In the genomic region with DNA sequence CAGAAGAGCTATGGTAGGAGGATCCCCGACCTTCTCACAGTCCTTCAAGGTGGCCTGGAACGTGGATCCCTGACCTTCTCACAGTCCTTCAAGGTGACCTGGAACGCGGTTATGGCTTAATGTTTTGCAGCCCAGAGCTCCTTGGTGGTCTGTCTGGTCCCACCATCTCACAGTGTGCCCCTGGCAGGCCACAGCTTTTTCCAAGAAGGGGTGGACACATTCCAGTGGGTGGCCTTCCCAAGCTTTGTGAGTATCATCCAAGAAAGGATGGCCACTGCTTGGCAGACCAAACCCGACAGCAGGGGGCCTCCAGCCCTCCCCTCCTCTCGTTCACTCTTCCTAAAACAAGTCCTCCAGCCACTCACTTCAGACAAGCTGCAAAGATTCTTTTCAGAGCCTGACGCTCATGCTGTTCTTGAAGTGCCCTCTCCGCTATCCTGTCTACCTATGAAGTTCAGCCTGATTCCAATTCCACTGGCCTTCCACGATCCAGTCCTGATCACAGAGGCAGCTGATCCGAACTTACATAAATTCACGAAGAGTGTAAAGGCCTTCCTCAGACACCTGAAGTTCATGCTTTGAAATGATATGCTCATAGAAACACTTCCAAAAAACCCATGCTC, we compare ENCODE assay signal across 19 cellular contexts. TPM values are rescaled to one million over a fixed set of nuclear protein-coding genes. Genes with fewer than 3 reads are reported as not detected.
DNase-seq lines count a peak whose midpoint lies in the region; ATAC-seq and TF ChIP-seq lines count a peak whose summit lies in the region.
"Had no signal": no experiment of that assay in that cellular context is flagged by ENCODE, and none has a peak within 500 bp of the region (broad histone marks: within the 10 kb centered on the region; RNA-seq: fewer than 3 reads in every experiment).

No MANE protein-coding gene starts in this region.

- no peaks in the 10 kb centered on the region for H3K9me3 Mint-ChIP-seq in activated CD4-positive, alpha-beta T cell treated with anti-CD3 and anti-CD28 coated beads, Interleukin-2, amount 10 ng/mL, durations not matched to agents 24 days and 14 days
- no peaks in the 10 kb centered on the region for H3K9me3 Mint-ChIP-seq in activated CD4-positive, alpha-beta T cell treated with anti-CD3 and anti-CD28 coated beads, Interleukin-2, amount 10 ng/mL, durations not matched to agents 7 days and 5 days
- no peaks in the 10 kb centered on the region for H3K9me3 Mint-ChIP-seq in CD4-positive, alpha-beta T cell
- no peaks in the 10 kb centered on the region for H3K9me3 Mint-ChIP-seq in type B pancreatic cell
- H3K9me3 Mint-ChIP-seq: CD8-positive, alpha-beta memory T cell; GM23338 had no signal

- H3K9me3 ChIP-seq in CD4-positive, alpha-beta T cell (ENCODE audit: control insufficient read depth, low read length), result no peaks in the 10 kb centered on the region
- H3K9me3 ChIP-seq: BLaER1 had no signal

- no peak overlapping the region for H3K27ac ChIP-seq in CD4-positive, alpha-beta T cell (ENCODE audit: low read depth, low read length)
- H3K27ac ChIP-seq: 22Rv1, BLaER1, C4-2B had no signal

- H3K4me3 Mint-ChIP-seq in activated CD4-positive, alpha-beta T cell treated with anti-CD3 and anti-CD28 coated beads, Interleukin-2, amount 10 ng/mL, durations not matched to agents 24 days and 14 days, result no peak overlapping the region
- H3K4me3 Mint-ChIP-seq in activated CD4-positive, alpha-beta T cell treated with anti-CD3 and anti-CD28 coated beads, Interleukin-2, amount 10 ng/mL, durations not matched to agents 7 days and 5 days, result no peak overlapping the region
- peak overlapping the region; percentile 1 for H3K4me3 Mint-ChIP-seq in CD4-positive, alpha-beta T cell
- H3K4me3 Mint-ChIP-seq in type B pancreatic cell, result peak overlapping the region; percentile 17
- H3K4me3 Mint-ChIP-seq: B cell, GM23338, H9 had no signal

- peaks cover 2% of the 10 kb centered on the region for H3K36me3 Mint-ChIP-seq in activated CD4-positive, alpha-beta T cell treated with anti-CD3 and anti-CD28 coated beads, Interleukin-2, amount 10 ng/mL, durations not matched to agents 24 days and 14 days (ENCODE audit: low read depth)
- no peaks in the 10 kb centered on the region for H3K36me3 Mint-ChIP-seq in activated CD4-positive, alpha-beta T cell treated with anti-CD3 and anti-CD28 coated beads, Interleukin-2, amount 10 ng/mL, durations not matched to agents 7 days and 5 days (ENCODE audit: low read depth)
- no peaks in the 10 kb centered on the region for H3K36me3 Mint-ChIP-seq in CD4-positive, alpha-beta T cell (ENCODE audit: low read depth)
- no peaks in the 10 kb centered on the region for H3K36me3 Mint-ChIP-seq in type B pancreatic cell
- H3K36me3 Mint-ChIP-seq: CD8-positive, alpha-beta memory T cell had no signal

- DNase-seq in activated CD4-positive, alpha-beta T cell treated with anti-CD3 and anti-CD28 coated beads, Interleukin-2, amount 10 ng/mL, durations not matched to agents 24 days and 14 days, result peak; percentile 56
- DNase-seq in activated CD4-positive, alpha-beta T cell treated with anti-CD3 and anti-CD28 coated beads, Interleukin-2, amount 10 ng/mL, durations not matched to agents 7 days and 5 days, result no peak
- no peak for DNase-seq in CD4-positive, alpha-beta T cell
- DNase-seq in RPMI8226 (peak; percentile 33), type B pancreatic cell (ENCODE audit: extremely low spot score, unreplicated experiment) (no peak)
- DNase-seq: CD4-positive, CD25-positive, alpha-beta regulatory T cell; CD8-positive, alpha-beta memory T cell; DMS 273 treated with DMSO at 0.1 percent for 48 hours; DMS79; GF-D8; H9 had no signal

- CTCF ChIA-PET in activated CD4-positive, alpha-beta T cell treated with anti-CD3 and anti-CD28 coated beads, Interleukin-2, amount 10 ng/mL, durations not matched to agents 7 days and 5 days (lab: Charles Lee), result interaction anchor here (1.1 to 10.1 kb wide), 4 partner anchors 10 to 671 kb away, joined by 3 to 117 read pairs (median 6); no protein-coding TSS in a partner anchor
- CTCF ChIA-PET in CD4-positive, alpha-beta T cell (lab: Charles Lee), result interaction anchor here (2.6 to 6.9 kb wide), 2 partner anchors 13 to 408 kb away, joined by 24 to 99 read pairs; no protein-coding TSS in a partner anchor

- peaks cover 27% of the 10 kb centered on the region for H3K27me3 Mint-ChIP-seq in activated CD4-positive, alpha-beta T cell treated with anti-CD3 and anti-CD28 coated beads, Interleukin-2, amount 10 ng/mL, durations not matched to agents 24 days and 14 days
- peaks cover 11% of the 10 kb centered on the region for H3K27me3 Mint-ChIP-seq in activated CD4-positive, alpha-beta T cell treated with anti-CD3 and anti-CD28 coated beads, Interleukin-2, amount 10 ng/mL, durations not matched to agents 7 days and 5 days
- H3K27me3 Mint-ChIP-seq in CD4-positive, alpha-beta T cell, result no peaks in the 10 kb centered on the region
- H3K27me3 Mint-ChIP-seq in type B pancreatic cell, result peaks cover 33% of the 10 kb centered on the region

- no peak for TF ChIP-seq CTCF in CD4-positive, alpha-beta T cell (IDR thresholded peaks at IDR 0.05)
- TF ChIP-seq CTCF in type B pancreatic cell (conservative IDR thresholded peaks at IDR 0.05), result no peak

- no peaks in the 10 kb centered on the region for H3K27me3 ChIP-seq in CD4-positive, alpha-beta T cell (ENCODE audit: control insufficient read depth, insufficient read depth, low read length)

- POLR2A ChIA-PET in activated CD4-positive, alpha-beta T cell treated with anti-CD3 and anti-CD28 coated beads, Interleukin-2, amount 10 ng/mL, durations not matched to agents 7 days and 5 days (lab: Charles Lee), result no interaction called here
- POLR2A ChIA-PET in CD4-positive, alpha-beta T cell (lab: Charles Lee), result interaction anchor here (4.6 kb wide), 1 partner anchor 408 kb away, joined by 36 read pairs; no protein-coding TSS in a partner anchor

- no peak overlapping the region for H3K27ac Mint-ChIP-seq in activated CD4-positive, alpha-beta T cell treated with anti-CD3 and anti-CD28 coated beads, Interleukin-2, amount 10 ng/mL, durations not matched to agents 24 days and 14 days
- no peak overlapping the region for H3K27ac Mint-ChIP-seq in activated CD4-positive, alpha-beta T cell treated with anti-CD3 and anti-CD28 coated beads, Interleukin-2, amount 10 ng/mL, durations not matched to agents 7 days and 5 days
- no peak overlapping the region for H3K27ac Mint-ChIP-seq in CD4-positive, alpha-beta T cell
- no peak overlapping the region for H3K27ac Mint-ChIP-seq in type B pancreatic cell
- H3K27ac Mint-ChIP-seq: B cell, GM23338 had no signal

- no peak for TF ChIP-seq POLR2A in GM18505 (IDR thresholded peaks at IDR 0.05; ENCODE audit: borderline replicate concordance, extremely low read depth, insufficient read depth, insufficient read length)

- H3K4me1 Mint-ChIP-seq in activated CD4-positive, alpha-beta T cell treated with anti-CD3 and anti-CD28 coated beads, Interleukin-2, amount 10 ng/mL, durations not matched to agents 24 days and 14 days, result peaks cover 36% of the 10 kb centered on the region
- H3K4me1 Mint-ChIP-seq in activated CD4-positive, alpha-beta T cell treated with anti-CD3 and anti-CD28 coated beads, Interleukin-2, amount 10 ng/mL, durations not matched to agents 7 days and 5 days, result peaks cover 52% of the 10 kb centered on the region
- peaks cover 54% of the 10 kb centered on the region for H3K4me1 Mint-ChIP-seq in CD4-positive, alpha-beta T cell (ENCODE audit: low read depth)
- peaks cover 22% of the 10 kb centered on the region for H3K4me1 Mint-ChIP-seq in type B pancreatic cell (ENCODE audit: unreplicated experiment)

- no peak for ATAC-seq in CD4-positive, alpha-beta T cell (ENCODE audit: poor library complexity)
- ATAC-seq in GM21360 (IDR thresholded peaks at IDR 0.05; ENCODE audit: unreplicated experiment) (no peak), GM18505 (IDR thresholded peaks at IDR 0.05; ENCODE audit: unreplicated experiment) (no peak)
- ATAC-seq: GM23338, HCT116 had no signal

- intact Hi-C loops in activated CD4-positive, alpha-beta T cell treated with anti-CD3 and anti-CD28 coated beads, Interleukin-2, amount 10 ng/mL, durations not matched to agents 24 days and 14 days (cut with micrococcal nuclease), result loop anchor here (5.0 kb wide), 1 partner anchor 225 kb away; no protein-coding TSS in a partner anchor
- intact Hi-C loops in CD4-positive, alpha-beta T cell (cut with DNase I, micrococcal nuclease), result loop anchor here (2.0 to 10.0 kb wide), 3 partner anchors 203 to 523 kb away; no protein-coding TSS in a partner anchor

RNA-seq across cellular contexts. Expression of gene ADAMTS17, which starts 4.2 kb away (rescaled TPM):
- 0.47 and 1.1 TPM in 2 replicates for total RNA-seq in activated CD4-positive, alpha-beta T cell treated with anti-CD3 and anti-CD28 coated beads, Interleukin-2, amount 10 ng/mL, durations not matched to agents 24 days and 14 days
- total RNA-seq in activated CD4-positive, alpha-beta T cell treated with anti-CD3 and anti-CD28 coated beads, Interleukin-2, amount 10 ng/mL, durations not matched to agents 7 days and 5 days, result 1 to 10 TPM; 4.1 to 5.0 TPM
- total RNA-seq in CD4-positive, alpha-beta T cell, result 10 to 100 TPM in 1 of 2 experiments, 1 to 10 TPM in 1; 9.9 to 13.2 TPM
- total RNA-seq in type B pancreatic cell (ENCODE audit: low replicate concordance), result 18.3 and 23.1 TPM in 2 replicates

Comparison
In these comparisons a context has a peak if more than half of its experiments do, and no peak if none do; other contexts are left out.
1. DNase-seq: peak in activated CD4-positive, alpha-beta T cell treated with anti-CD3 and anti-CD28 coated beads, Interleukin-2, amount 10 ng/mL, durations not matched to agents 24 days and 14 days (single experiment) and RPMI8226 (single experiment); none in activated CD4-positive, alpha-beta T cell treated with anti-CD3 and anti-CD28 coated beads, Interleukin-2, amount 10 ng/mL, durations not matched to agents 7 days and 5 days (single experiment), CD4-positive, alpha-beta T cell (0 of 10) and type B pancreatic cell (single experiment).
2. H3K4me3 Mint-ChIP-seq: peak in CD4-positive, alpha-beta T cell (single experiment) and type B pancreatic cell (single experiment); none in activated CD4-positive, alpha-beta T cell treated with anti-CD3 and anti-CD28 coated beads, Interleukin-2, amount 10 ng/mL, durations not matched to agents 24 days and 14 days (single experiment) and activated CD4-positive, alpha-beta T cell treated with anti-CD3 and anti-CD28 coated beads, Interleukin-2, amount 10 ng/mL, durations not matched to agents 7 days and 5 days (single experiment).